In the genomic region with DNA sequence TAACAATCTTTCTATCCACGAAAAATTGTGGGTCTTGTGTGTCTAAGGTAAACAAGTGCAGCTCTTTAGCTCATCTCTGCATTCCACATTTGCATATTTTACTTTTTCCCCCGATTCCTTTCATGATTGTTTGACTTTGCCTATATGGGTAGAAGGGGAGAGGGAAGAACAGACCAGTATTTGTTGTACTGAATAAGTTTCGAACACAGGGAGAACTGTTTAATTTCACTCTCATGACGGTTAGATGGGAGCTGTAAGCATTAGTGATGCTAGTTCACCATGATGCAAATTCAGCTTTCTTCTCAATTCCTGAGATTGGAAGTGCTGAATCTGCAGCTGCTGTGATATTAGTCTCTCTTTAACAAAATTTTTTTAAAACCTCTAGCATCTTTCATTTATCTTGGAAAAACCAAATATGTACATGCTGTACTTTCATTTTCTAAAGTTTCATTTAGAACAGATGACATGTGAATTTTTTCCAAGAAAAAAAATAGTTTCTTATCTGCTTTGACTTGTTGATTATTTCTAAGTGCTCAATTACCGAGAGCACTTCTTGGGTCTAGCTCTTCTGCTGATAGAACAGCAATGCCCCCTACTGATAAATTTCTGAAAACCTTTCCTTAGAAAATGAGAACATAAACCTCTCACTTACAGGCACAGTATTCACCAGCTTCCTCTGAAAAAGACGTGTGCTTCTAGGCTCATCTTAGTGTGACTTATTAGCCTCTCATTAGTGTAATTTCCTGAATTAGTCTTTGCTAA, we compare ENCODE assay signal across 8 cellular contexts.
DNase-seq lines count a peak whose midpoint lies in the region; ATAC-seq and TF ChIP-seq lines count a peak whose summit lies in the region.

No MANE protein-coding gene starts in this region.

- ATAC-seq in heart right ventricle = no peak
- no peak for ATAC-seq in HG03135 (IDR thresholded peaks at IDR 0.05; ENCODE audit: unreplicated experiment)

- peaks cover 0 to 7% (median 0%) of the 10 kb centered on the region in 11 donors for H3K9me3 ChIP-seq in heart right ventricle

- H3K27me3 ChIP-seq in heart right ventricle = peaks cover 0 to 6% (median 0%) of the 10 kb centered on the region in 7 donors

- H3K4me1 ChIP-seq in heart right ventricle = no peaks in the 10 kb centered on the region

- no peaks in the 10 kb centered on the region for H3K36me3 Mint-ChIP-seq in brain

- WGBS in heart right ventricle, 2 donors = 36 to 37% methylated on average over 6 of the region's 6 CpGs

- peaks cover 0 to 9% (median 0%) of the 10 kb centered on the region in 5 experiments for H3K9me3 Mint-ChIP-seq in brain

- no peak overlapping the region for H3K27ac ChIP-seq in heart right ventricle

- H3K27me3 Mint-ChIP-seq in brain = peaks cover 19% of the 10 kb centered on the region

- H3K36me3 ChIP-seq in heart right ventricle = no peaks in the 10 kb centered on the region

- H3K4me3 Mint-ChIP-seq in brain = peak overlapping the region in 1 of 5 experiments; percentile 64

- no peak for DNase-seq in heart right ventricle
- no peak for DNase-seq in cardiac septum (ENCODE audit: low spot score)
- DNase-seq in NCI-H1694 (lab: John Stamatoyannopoulos, UW) = peak; percentile 26
- peak; percentile 70 for DNase-seq in middle frontal gyrus (ENCODE audit: extremely low spot score, low spot score)
- no peak for DNase-seq in HCEC 1CT
- no peak for DNase-seq in KG1 (lab: John Stamatoyannopoulos, UW)

- TF ChIP-seq CTCF in heart right ventricle (IDR thresholded peaks at IDR 0.05) (peak; percentile 29 to 75 (median 54)), brain (conservative IDR thresholded peaks at IDR 0.05) (peak; percentile 80 to 88)

- peak overlapping the region in 2 of 5 experiments; percentile 11 to 64 for H3K27ac Mint-ChIP-seq in brain

- intact Hi-C loops in heart right ventricle (cut with DNase I) = loop anchor here in 7 of 10 donors (2.0 to 10.0 kb wide), 8 partner anchors 113 to 633 kb away; no protein-coding TSS in a partner anchor
- intact Hi-C loops in cardiac septum (cut with DNase I) = loop anchor here (2.0 to 10.0 kb wide), 2 partner anchors 116 to 520 kb away; no protein-coding TSS in a partner anchor

- peaks cover 36% of the 10 kb centered on the region for H3K4me1 Mint-ChIP-seq in brain

- no peak overlapping the region for H3K4me3 ChIP-seq in heart right ventricle

Comparison
In these comparisons a context has a peak if more than half of its experiments do, and no peak if none do; other contexts are left out.
1. DNase-seq: peak in NCI-H1694 (single experiment) and middle frontal gyrus (single experiment); none in heart right ventricle (0 of 2), cardiac septum (single experiment), HCEC 1CT (single experiment) and KG1 (single experiment).